14 cellular contexts compared by ENCODE assay signal in the genomic region with DNA sequence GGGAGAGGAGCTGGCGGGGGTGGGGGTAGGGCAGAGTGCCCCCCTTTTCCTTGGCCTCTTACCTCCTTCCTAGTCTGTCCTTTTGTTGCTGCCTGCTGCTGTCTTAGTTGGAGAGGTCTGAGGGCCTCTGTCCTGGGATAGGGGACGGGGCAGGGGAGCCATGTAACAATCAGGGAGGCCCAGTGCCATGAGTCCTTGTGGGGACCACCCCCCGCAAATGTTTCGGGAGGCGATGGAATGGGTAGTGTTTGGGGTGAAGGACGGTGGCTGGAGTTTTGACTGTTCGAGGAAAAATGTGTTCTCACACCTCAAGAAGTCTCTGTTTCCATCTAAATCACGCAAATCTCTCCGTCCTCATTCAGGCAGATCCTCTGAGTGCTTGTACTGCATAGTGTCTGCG.
DNase-seq lines count a peak whose midpoint lies in the region; TF ChIP-seq lines count a peak whose summit lies in the region.
"Had no signal": no experiment of that assay in that cellular context is flagged by ENCODE, and none has a peak within 500 bp of the region (broad histone marks: within the 10 kb centered on the region; RNA-seq: fewer than 3 reads in every experiment).

No MANE protein-coding gene starts in this region.

- peaks cover 51% of the 10 kb centered on the region for H3F3A ChIP-seq in PC-9 (ENCODE audit: insufficient read depth, low read depth)

- peaks cover 46% of the 10 kb centered on the region for H3K4me1 ChIP-seq in PC-9 (replicated peaks; ENCODE audit: insufficient read depth)

- H4K20me1 ChIP-seq in PC-9 (ENCODE audit: insufficient read depth) = no peaks in the 10 kb centered on the region

- no peaks in the 10 kb centered on the region for H3K9me3 ChIP-seq in PC-9 (ENCODE audit: insufficient read depth, low read depth)
- H3K9me3 ChIP-seq: HAP-1 had no signal

- no peaks in the 10 kb centered on the region for H3K9me2 ChIP-seq in PC-9 (ENCODE audit: insufficient read depth)

- CTCF ChIA-PET in PC-9 (lab: Charles Lee) (no interaction called here), Calu3 (lab: Charles Lee) (no interaction called here)

- DNase-seq in PC-9 (no peak), glutamatergic neuron (no peak), osteocyte (ENCODE audit: extremely low spot score, unreplicated experiment) (peak; percentile 71), iPS-NIHi7 (ENCODE audit: extremely low spot score) (no peak), NCI-H2196 (lab: John Stamatoyannopoulos, UW; ENCODE audit: unreplicated experiment) (no peak), inferior parietal cortex (ENCODE audit: extremely low spot score) (no peak), Calu3 (no peak)
- DNase-seq: DMS53; NCI-H187; NCI-H345; NK-92 treated with Interleukin-12 subunit alpha and Interleukin-12 subunit beta, amount 100 ng/mL, for 24 hours had no signal

- H3K4me3 ChIP-seq in PC-9 = no peak overlapping the region
- H3K4me3 ChIP-seq: HAP-1 had no signal

- intact Hi-C loops in PC-9 (cut with micrococcal nuclease; ENCODE audit: unreplicated experiment) = loop anchor here (5.0 kb wide), 1 partner anchor 562 kb away; a partner anchor contains a TSS
- intact Hi-C loops in Calu3 (cut with micrococcal nuclease; ENCODE audit: unreplicated experiment) = no loop called here

- BruUV-seq in PC-9 (replicated peaks; lab: Mats Ljungman, UMichigan) = no TSS peak
- no TSS peak for BruUV-seq in Calu3 (replicated peaks; lab: Mats Ljungman, UMichigan)

- POLR2A ChIA-PET in PC-9 (lab: Charles Lee; ENCODE audit: unreplicated experiment) = no interaction called here

- no peak overlapping the region for H3K4me2 ChIP-seq in PC-9

- TF ChIP-seq CTCF in C4-2B (conservative IDR thresholded peaks at IDR 0.05) (no peak), PC-9 (conservative IDR thresholded peaks at IDR 0.05) (no peak), glutamatergic neuron (IDR thresholded peaks at IDR 0.05; ENCODE audit: partially characterized antibody, unreplicated experiment) (no peak), osteocyte (IDR thresholded peaks at IDR 0.05) (no peak), Calu3 (IDR thresholded peaks at IDR 0.05; ENCODE audit: unreplicated experiment) (no peak)

- H3K36me3 Mint-ChIP-seq in glutamatergic neuron (ENCODE audit: unreplicated experiment) (no peaks in the 10 kb centered on the region), osteocyte (ENCODE audit: unreplicated experiment) (peaks cover 7% of the 10 kb centered on the region), Calu3 (ENCODE audit: insufficient read depth, unreplicated experiment) (peaks cover 28% of the 10 kb centered on the region)

- no peaks in the 10 kb centered on the region for H3K9me3 Mint-ChIP-seq in glutamatergic neuron (ENCODE audit: unreplicated experiment)
- H3K9me3 Mint-ChIP-seq in osteocyte (ENCODE audit: unreplicated experiment) = no peaks in the 10 kb centered on the region
- H3K9me3 Mint-ChIP-seq in Calu3 (ENCODE audit: low read depth, unreplicated experiment) = no peaks in the 10 kb centered on the region

- H3K27ac ChIP-seq in C4-2B (peak overlapping the region; percentile 80), PC-9 (peak overlapping the region; percentile 84; the same call in 1 of the 2 replicates)

- H3K27me3 Mint-ChIP-seq in glutamatergic neuron (ENCODE audit: unreplicated experiment) = peaks cover 5% of the 10 kb centered on the region
- no peaks in the 10 kb centered on the region for H3K27me3 Mint-ChIP-seq in osteocyte (ENCODE audit: unreplicated experiment)
- H3K27me3 Mint-ChIP-seq in Calu3 (ENCODE audit: unreplicated experiment) = no peaks in the 10 kb centered on the region

- H3K36me3 ChIP-seq in PC-9 (ENCODE audit: low read depth) = no peaks in the 10 kb centered on the region
- H3K36me3 ChIP-seq: HAP-1 had no signal

- H3K27me3 ChIP-seq in PC-9 (ENCODE audit: insufficient read depth, low read depth) = no peaks in the 10 kb centered on the region

- H3K4me3 Mint-ChIP-seq in glutamatergic neuron (ENCODE audit: unreplicated experiment) (no peak overlapping the region), osteocyte (ENCODE audit: unreplicated experiment) (no peak overlapping the region), Calu3 (ENCODE audit: low read depth, unreplicated experiment) (no peak overlapping the region)
- H3K4me3 Mint-ChIP-seq: CD14-positive monocyte had no signal

- no peak overlapping the region for H2AFZ ChIP-seq in PC-9

- peaks cover 10% of the 10 kb centered on the region for H3K4me1 Mint-ChIP-seq in glutamatergic neuron (ENCODE audit: low read depth, unreplicated experiment)
- H3K4me1 Mint-ChIP-seq in osteocyte (ENCODE audit: unreplicated experiment) = peaks cover 43% of the 10 kb centered on the region
- H3K4me1 Mint-ChIP-seq in Calu3 (ENCODE audit: low read depth, unreplicated experiment) = peaks cover 16% of the 10 kb centered on the region
- H3K4me1 Mint-ChIP-seq: CD14-positive monocyte had no signal

- no peaks in the 10 kb centered on the region for H3K79me2 ChIP-seq in PC-9 (ENCODE audit: low read depth)

- H3K27ac Mint-ChIP-seq in glutamatergic neuron (ENCODE audit: unreplicated experiment) (peak overlapping the region; percentile 66), osteocyte (ENCODE audit: unreplicated experiment) (no peak overlapping the region), Calu3 (ENCODE audit: unreplicated experiment) (no peak overlapping the region)
